33 cellular contexts compared by ENCODE assay signal in the genomic region with DNA sequence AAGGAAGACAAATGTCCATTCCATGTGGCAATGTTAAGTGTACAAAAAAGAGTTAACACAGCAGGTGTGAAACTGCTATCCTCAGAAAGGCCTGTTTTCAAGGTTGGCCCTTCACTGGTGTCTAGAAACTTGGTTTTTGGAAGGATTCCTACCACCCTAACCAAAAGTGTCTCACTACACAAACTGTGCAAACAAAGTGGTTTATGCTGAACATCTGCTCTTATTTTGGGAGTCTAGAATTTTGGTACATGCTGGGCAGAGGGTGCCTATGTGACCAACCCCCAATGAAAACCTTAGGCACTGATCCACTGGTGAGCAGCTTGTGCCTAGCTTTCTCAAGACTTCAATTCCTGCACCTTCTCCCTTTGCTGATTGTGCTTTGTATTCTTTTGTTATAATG.
"Had no signal": no experiment of that assay in that cellular context is flagged by ENCODE, and none has a peak within 500 bp of the region (broad histone marks: within the 10 kb centered on the region; RNA-seq: fewer than 3 reads in every experiment).

No MANE protein-coding gene starts in this region.

- H3K27me3 ChIP-seq: brain microvascular endothelial cell, SJCRH30 had no signal

- H3K4me1 ChIP-seq: SJCRH30 had no signal

- H3K4me3 ChIP-seq: SJCRH30, SK-N-MC had no signal

- H3K9me3 Mint-ChIP-seq: activated CD4-positive, alpha-beta memory T cell treated with anti-CD3 and anti-CD28 coated beads, Interleukin-2, amount 10 ng/mL, durations not matched to agents 7 days and 5 days; activated naive CD8-positive, alpha-beta T cell treated with anti-CD3 and anti-CD28 coated beads for 36 hours; activated T-cell treated with anti-CD3 and anti-CD28 coated beads, Interleukin-2, amount 50 U/mL, for 72 hours; activated T-helper 17 cell treated with anti-CD3 and anti-CD28 coated beads, Interleukin-2, amount 50 U/mL, for 72 hours; T-helper 1 cell treated with Interleukin-12 subunit alpha and Interleukin-12 subunit beta and Interleukin-4 antibody, amounts not matched to agents 30 μg/mL and 1 μg/mL, for 36 hours had no signal

- H3K27ac ChIP-seq: brain microvascular endothelial cell, SJCRH30, SK-N-MC, VCaP had no signal

- DNase-seq: activated CD4-positive, alpha-beta memory T cell treated with anti-CD3 and anti-CD28 coated beads, Interleukin-2, amount 10 ng/mL, durations not matched to agents 7 days and 5 days; activated CD4-positive, alpha-beta T cell treated with anti-CD3 and anti-CD28 coated beads for 1 hour; activated CD4-positive, alpha-beta T cell treated with anti-CD3 and anti-CD28 coated beads for 48 hours; activated CD4-positive, CD25-positive, alpha-beta regulatory T cell; activated CD8-positive, alpha-beta memory T cell treated with anti-CD3 and anti-CD28 coated beads for 24 hours; activated CD8-positive, alpha-beta memory T cell treated with anti-CD3 and anti-CD28 coated beads, Interleukin-2, amount 10 ng/mL, durations not matched to agents 7 days and 5 days; activated effector memory CD4-positive, alpha-beta T cell treated with anti-CD3 and anti-CD28 coated beads, Interleukin-2, amount 50 U/mL, for 16 hours; activated naive CD4-positive, alpha-beta T cell; activated naive CD4-positive, alpha-beta T cell treated with anti-CD3 and anti-CD28 coated beads, Interleukin-2, amount 50 U/mL, for 16 hours; activated naive CD8-positive, alpha-beta T cell treated with anti-CD3 and anti-CD28 coated beads for 36 hours; activated T-cell treated with anti-CD3 and anti-CD28 coated beads, Interleukin-2, amount 50 U/mL, for 1 hour; activated T-cell treated with anti-CD3 and anti-CD28 coated beads, Interleukin-2, amount 50 U/mL, for 72 hours; amniotic stem cell; aorta; brain microvascular endothelial cell; central memory CD4-positive, alpha-beta T cell; Karpas-422; NCI-H1048; NCI-H1105 treated with DMSO at 0.1 percent for 48 hours; NCI-H1436; NCI-H1694; NCI-H2029; NCI-H510A; NCI-H526; NCI-H82; SHP77; SJCRH30; T-helper 9 cell had no signal

- H3K27ac Mint-ChIP-seq: activated CD4-positive, alpha-beta memory T cell treated with anti-CD3 and anti-CD28 coated beads, Interleukin-2, amount 10 ng/mL, durations not matched to agents 7 days and 5 days; activated CD8-positive, alpha-beta memory T cell treated with anti-CD3 and anti-CD28 coated beads, Interleukin-2, amount 10 ng/mL, durations not matched to agents 7 days and 5 days; activated naive CD8-positive, alpha-beta T cell treated with anti-CD3 and anti-CD28 coated beads for 36 hours; activated T-cell treated with anti-CD3 and anti-CD28 coated beads, Interleukin-2, amount 50 U/mL, for 72 hours; activated T-helper 17 cell treated with anti-CD3 and anti-CD28 coated beads, Interleukin-2, amount 50 U/mL, for 72 hours; T-helper 1 cell treated with Interleukin-12 subunit alpha and Interleukin-12 subunit beta and Interleukin-4 antibody, amounts not matched to agents 30 μg/mL and 1 μg/mL, for 36 hours had no signal

- ATAC-seq: activated CD8-positive, alpha-beta memory T cell treated with anti-CD3 and anti-CD28 coated beads, Interleukin-2, amount 10 ng/mL, durations not matched to agents 7 days and 5 days; activated T-cell treated with anti-CD3 and anti-CD28 coated beads, Interleukin-2, amount 50 U/mL, for 72 hours; activated T-helper 17 cell treated with anti-CD3 and anti-CD28 coated beads, Interleukin-2, amount 50 U/mL, for 72 hours; Panc1 had no signal

- H3K27me3 Mint-ChIP-seq: activated CD4-positive, alpha-beta memory T cell treated with anti-CD3 and anti-CD28 coated beads, Interleukin-2, amount 10 ng/mL, durations not matched to agents 7 days and 5 days; activated CD8-positive, alpha-beta memory T cell treated with anti-CD3 and anti-CD28 coated beads, Interleukin-2, amount 10 ng/mL, durations not matched to agents 7 days and 5 days; activated naive CD8-positive, alpha-beta T cell treated with anti-CD3 and anti-CD28 coated beads for 36 hours; activated T-helper 17 cell treated with anti-CD3 and anti-CD28 coated beads, Interleukin-2, amount 50 U/mL, for 72 hours had no signal

- H3K9me3 ChIP-seq: SJCRH30 had no signal

- H3K4me3 Mint-ChIP-seq: activated CD4-positive, alpha-beta memory T cell treated with anti-CD3 and anti-CD28 coated beads, Interleukin-2, amount 10 ng/mL, durations not matched to agents 7 days and 5 days; activated CD8-positive, alpha-beta memory T cell treated with anti-CD3 and anti-CD28 coated beads, Interleukin-2, amount 10 ng/mL, durations not matched to agents 7 days and 5 days; activated naive CD8-positive, alpha-beta T cell treated with anti-CD3 and anti-CD28 coated beads for 36 hours; activated T-cell treated with anti-CD3 and anti-CD28 coated beads, Interleukin-2, amount 50 U/mL, for 72 hours; activated T-helper 17 cell treated with anti-CD3 and anti-CD28 coated beads, Interleukin-2, amount 50 U/mL, for 72 hours; T-helper 1 cell treated with Interleukin-12 subunit alpha and Interleukin-12 subunit beta and Interleukin-4 antibody, amounts not matched to agents 30 μg/mL and 1 μg/mL, for 36 hours had no signal
